In the genomic region with DNA sequence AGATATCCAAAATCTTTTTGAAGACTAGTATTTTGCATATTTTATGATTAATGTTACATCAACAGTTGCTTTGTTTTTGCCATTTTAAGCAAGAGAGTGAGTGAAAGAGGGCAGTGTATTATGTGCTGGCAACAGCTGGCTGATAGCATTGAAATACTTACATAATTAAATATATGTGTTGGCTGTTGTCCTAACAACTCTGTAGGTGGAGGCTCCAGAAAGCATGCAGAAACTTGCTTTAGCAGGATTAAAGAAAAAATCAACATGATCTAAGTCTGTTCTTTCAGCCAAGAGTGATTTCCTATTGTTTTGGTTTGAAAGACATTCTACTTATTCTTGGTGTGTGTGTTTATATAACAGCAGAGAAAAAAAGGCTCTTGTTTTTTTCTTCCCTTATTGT, we compare ENCODE assay signal across 12 cellular contexts.
A peak's percentile ranks its signal among the peaks of the same experiment; 100 is the strongest.
DNase-seq lines count a peak whose midpoint lies in the region; FAIRE-seq and TF ChIP-seq lines count a peak whose summit lies in the region.
"Had no signal": no experiment of that assay in that cellular context is flagged by ENCODE, and none has a peak within 500 bp of the region (broad histone marks: within the 10 kb centered on the region; RNA-seq: fewer than 3 reads in every experiment).

No MANE protein-coding gene starts in this region.

- in situ Hi-C loops in brain microvascular endothelial cell (cut with HindIII; ENCODE audit: low pct_ligation_motif_present, low sequenced_read_pairs), result no loop called here

- FAIRE-seq in bronchial epithelial cell (lab: Jason Lieb, UNC), result no peak
- FAIRE-seq: HTR-8/SVneo had no signal

- H3K27ac ChIP-seq in brain microvascular endothelial cell, result no peak overlapping the region
- H3K27ac ChIP-seq: testis had no signal

- H3K27me3 ChIP-seq in bronchial epithelial cell (ENCODE audit: control insufficient read depth, insufficient read depth, low read length) (no peaks in the 10 kb centered on the region), brain microvascular endothelial cell (replicated peaks) (no peaks in the 10 kb centered on the region), H7 (ENCODE audit: control insufficient read depth, insufficient read depth, low read length) (no peaks in the 10 kb centered on the region)
- H3K27me3 ChIP-seq: testis had no signal

- TF ChIP-seq CTCF in bronchial epithelial cell (IDR thresholded peaks at IDR 0.05; ENCODE audit: insufficient read depth, low read length, severe bottlenecking) (no peak), brain microvascular endothelial cell (IDR thresholded peaks at IDR 0.05; ENCODE audit: low read depth, low read length, missing control alignments) (no peak)

- peak; percentile 75 for DNase-seq in DMS79 treated with DMSO at 0.1 percent for 48 hours (lab: John Stamatoyannopoulos, UW)
- peak; percentile 21 for DNase-seq in NCI-H2081 treated with DMSO at 0.1 percent for 48 hours (lab: John Stamatoyannopoulos, UW)
- DNase-seq in bronchial epithelial cell (ENCODE audit: low read depth), result peak; percentile 97
- DNase-seq in myocyte (ENCODE audit: low read depth), result peak; percentile 7
- DNase-seq in brain microvascular endothelial cell, result no peak
- DNase-seq in T1000 (lab: John Stamatoyannopoulos, UW), result no peak
- no peak for DNase-seq in H7
- no peak for DNase-seq in HuH-7.5 (ENCODE audit: low spot score)
- DNase-seq: natural killer cell; stimulated activated CD4-positive, alpha-beta T cell treated with anti-CD3 and anti-CD28 coated beads, Interleukin-4, amount 100 ng/mL, for 24 hours; testis had no signal

- H3K36me3 ChIP-seq in bronchial epithelial cell (ENCODE audit: control insufficient read depth, insufficient read depth, low read length) (no peaks in the 10 kb centered on the region), brain microvascular endothelial cell (replicated peaks) (no peaks in the 10 kb centered on the region), H7 (replicated peaks; ENCODE audit: control insufficient read depth, insufficient read depth, low read length) (no peaks in the 10 kb centered on the region)

- H3K4me3 ChIP-seq in bronchial epithelial cell (ENCODE audit: low read depth, low read length) (no peak overlapping the region), brain microvascular endothelial cell (ENCODE audit: low read depth, low read length) (no peak overlapping the region), H7 (ENCODE audit: insufficient read depth, low read depth, low read length) (no peak overlapping the region)
- H3K4me3 ChIP-seq: testis had no signal

Comparison
In these comparisons a context has a peak if more than half of its experiments do, and no peak if none do; other contexts are left out.
1. DNase-seq: peak in DMS79 treated with DMSO at 0.1 percent for 48 hours (single experiment), NCI-H2081 treated with DMSO at 0.1 percent for 48 hours (single experiment), bronchial epithelial cell (single experiment) and myocyte (single experiment); none in brain microvascular endothelial cell (single experiment), T1000 (single experiment), H7 (single experiment) and HuH-7.5 (single experiment).